Comparison of ENCODE assay signal across 9 cellular contexts in the genomic region with DNA sequence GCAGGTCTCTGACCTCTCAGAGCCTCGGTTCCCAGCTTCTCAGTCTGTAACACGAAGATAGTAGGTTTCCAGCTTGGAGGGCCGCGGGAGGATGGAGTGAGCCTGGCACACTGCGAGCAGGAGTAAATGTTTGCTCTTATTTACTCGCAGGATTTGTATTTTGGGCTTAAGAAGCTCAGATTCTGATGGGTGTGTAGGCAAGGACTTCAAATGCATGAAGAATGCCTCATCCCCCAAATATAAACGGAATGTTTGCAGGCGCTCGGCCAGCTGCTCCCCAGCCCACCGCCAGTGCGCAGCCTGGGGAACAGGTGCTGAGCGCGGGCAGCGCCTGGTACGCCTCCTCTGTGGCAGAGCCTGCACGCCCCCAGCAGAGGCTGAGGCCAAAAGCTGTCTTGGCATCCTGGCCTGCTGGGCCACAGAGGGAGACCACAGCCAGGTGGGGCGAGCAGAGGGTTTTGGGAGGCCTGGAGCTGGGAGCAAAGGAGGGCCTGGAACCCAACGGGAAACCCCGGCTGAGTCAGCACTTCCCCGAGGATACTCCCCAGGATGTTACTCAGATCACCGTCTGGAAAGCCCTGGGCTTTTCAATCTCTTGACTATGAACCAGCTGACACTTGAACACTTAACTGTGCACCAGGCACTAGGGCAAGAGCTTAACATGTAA. TPM values are rescaled to one million over a fixed set of nuclear protein-coding genes. Genes with fewer than 3 reads are reported as not detected.
DNase-seq lines count a peak whose midpoint lies in the region; ATAC-seq and TF ChIP-seq lines count a peak whose summit lies in the region.
"Had no signal": no experiment of that assay in that cellular context is flagged by ENCODE, and none has a peak within 500 bp of the region (broad histone marks: within the 10 kb centered on the region; RNA-seq: fewer than 3 reads in every experiment).

No MANE protein-coding gene starts in this region.

- H3K9me3 Mint-ChIP-seq in T-cell = no peaks in the 10 kb centered on the region

- POLR2A ChIA-PET in T-cell (lab: Charles Lee) = interaction anchor here (0.5 to 2.1 kb wide), 4 partner anchors 9 to 180 kb away, joined by 3 to 5 read pairs (median 4); a partner anchor contains a TSS

- no peak for TF ChIP-seq POLR2A in prostate gland (IDR thresholded peaks at IDR 0.05)

- peak overlapping the region; percentile 72 to 78 (median 78) for H3K4me3 Mint-ChIP-seq in T-cell

- H3K4me3 ChIP-seq in esophagus (ENCODE audit: low read depth in 1 of 2, low read length in 2 of 2) (peak overlapping the region in 1 of 2 donors; percentile 19), prostate gland (no peak overlapping the region)

- intact Hi-C loops in prostate gland (cut with DNase I) = no loop called here

- H3K4me1 Mint-ChIP-seq in T-cell = peaks cover 78 to 91% (median 90%) of the 10 kb centered on the region in 3 donors

- H3K27me3 Mint-ChIP-seq in T-cell = no peaks in the 10 kb centered on the region

- peak; percentile 43 for DNase-seq in GM13976 (ENCODE audit: low spot score)
- DNase-seq in T-cell = peak in 1 of 34 experiments; percentile 48
- no peak for DNase-seq in prostate gland (ENCODE audit: low spot score)
- DNase-seq in NCI-H1105 treated with DMSO at 0.1 percent for 48 hours (lab: John Stamatoyannopoulos, UW) = no peak
- DNase-seq in NCI-H510A (lab: John Stamatoyannopoulos, UW) = no peak

- peaks cover 36% of the 10 kb centered on the region for H3K36me3 Mint-ChIP-seq in T-cell

- peaks cover 4 to 25% of the 10 kb centered on the region in 2 donors for H3K36me3 ChIP-seq in esophagus (ENCODE audit: control insufficient read depth in 2 of 2, insufficient read depth in 2 of 2, low read length in 1 of 2)
- no peaks in the 10 kb centered on the region for H3K36me3 ChIP-seq in prostate gland

- CTCF ChIA-PET in T-cell (lab: Charles Lee) = interaction anchor here in 1 of 2 donors (1.1 to 2.9 kb wide), 5 partner anchors 8 to 90 kb away, joined by 3 to 14 read pairs (median 4); a partner anchor contains a TSS

- H3K27ac Mint-ChIP-seq in T-cell = peak overlapping the region; percentile 95 to 96

- ATAC-seq in T-cell (replicated peaks in 1 of 4) (peak; percentile 41 to 58 (median 42)), GM18861 (IDR thresholded peaks at IDR 0.05; ENCODE audit: unreplicated experiment) (no peak), GM19351 (IDR thresholded peaks at IDR 0.05; ENCODE audit: unreplicated experiment) (no peak)

- TF ChIP-seq CTCF in GM13976 (IDR thresholded peaks at IDR 0.05; ENCODE audit: borderline replicate concordance, control extremely low read depth, extremely low read depth, insufficient read depth, missing control alignments) (no peak), prostate gland (IDR thresholded peaks at IDR 0.05) (no peak)

- in situ Hi-C loops in GM13976 (cut with MboI; ENCODE audit: low sequenced_read_pairs, unreplicated experiment) = no loop called here

- H3K27ac ChIP-seq in esophagus (ENCODE audit: low read depth in 2 of 2, low read length in 1 of 2) (peak overlapping the region; percentile 82 to 90), prostate gland (peak overlapping the region; percentile 52 to 57)

- H3K27me3 ChIP-seq in esophagus (ENCODE audit: control insufficient read depth in 1 of 2, insufficient read depth in 2 of 2, low read length in 2 of 2) (no peaks in the 10 kb centered on the region), prostate gland (replicated peaks; ENCODE audit: insufficient read depth) (no peaks in the 10 kb centered on the region)

- WGBS in esophagus, 2 donors = 24 to 50% methylated on average over 21 of the region's 21 CpGs
- WGBS in prostate gland = 27% methylated on average over 21 of the region's 21 CpGs

- H3K9me3 ChIP-seq in esophagus (ENCODE audit: control insufficient read depth in 2 of 2, insufficient read depth in 1 of 2, low read depth in 1 of 2, low read length in 1 of 2) = no peaks in the 10 kb centered on the region
- no peaks in the 10 kb centered on the region for H3K9me3 ChIP-seq in prostate gland

- H3K4me1 ChIP-seq in esophagus (ENCODE audit: control insufficient read depth in 2 of 2, insufficient read depth in 2 of 2, low read length in 1 of 2) (peaks cover 20 to 52% of the 10 kb centered on the region in 2 donors), prostate gland (replicated peaks) (peaks cover 11% of the 10 kb centered on the region)

RNA-seq across cellular contexts. Expression of a gene that starts 9.4 kb away (rescaled TPM):
- 100 to 1,000 TPM; 126 to 286 (median 269) TPM for total RNA-seq in T-cell
- 10 to 100 TPM; 16.1 to 28.7 TPM for polyA plus RNA-seq in esophagus
- total RNA-seq in prostate gland = 100 to 1,000 TPM in 1 of 2 donors, 10 to 100 TPM in 1; 38.8 to 104 TPM

RNA-seq across cellular contexts. Expression of a gene that starts 24.6 kb away (rescaled TPM):
- total RNA-seq in T-cell (10 to 100 TPM in 1 of 5 donors, 1 to 10 TPM in 4; 7.4 to 10.5 (median 9.1) TPM), prostate gland (10 to 100 TPM; 17.2 to 24.0 TPM)
- 10 to 100 TPM; 17.5 to 30.7 TPM for polyA plus RNA-seq in esophagus
- polyA plus RNA-seq: neural cell had no signal

RNA-seq across cellular contexts. Expression of a gene that starts 48.0 kb away (rescaled TPM):
- total RNA-seq in T-cell (100 to 1,000 TPM in 1 of 5 donors, 10 to 100 TPM in 4; 50.9 to 165 (median 55.4) TPM), prostate gland (10 to 100 TPM; 38.4 to 66.1 TPM)
- polyA plus RNA-seq in esophagus = 10 to 100 TPM; 10.4 to 11.4 TPM

RNA-seq across cellular contexts. Expression of a gene that starts 55.5 kb away (rescaled TPM):
- total RNA-seq in T-cell (10 to 100 TPM; 15.3 to 25.4 (median 17.2) TPM), prostate gland (10 to 100 TPM; 14.1 to 32.6 TPM)
- 10 to 100 TPM in 1 of 2 donors, 1 to 10 TPM in 1; 6.6 to 11.0 TPM for polyA plus RNA-seq in esophagus

RNA-seq across cellular contexts. Expression of a gene that starts 58.7 kb away (rescaled TPM):
- 10 to 100 TPM; 31.7 to 62.0 (median 49.6) TPM for total RNA-seq in T-cell
- polyA plus RNA-seq in esophagus = 10 to 100 TPM; 15.4 to 19.0 TPM
- total RNA-seq in prostate gland = 10 to 100 TPM; 27.9 to 45.5 TPM

Comparison
In these comparisons a context has a peak if more than half of its experiments do, and no peak if none do; other contexts are left out.
1. ATAC-seq: peak in T-cell (4 of 4); none in GM18861 (single experiment) and GM19351 (single experiment).